ENCODE assay signal across 19 cellular contexts in the genomic region with DNA sequence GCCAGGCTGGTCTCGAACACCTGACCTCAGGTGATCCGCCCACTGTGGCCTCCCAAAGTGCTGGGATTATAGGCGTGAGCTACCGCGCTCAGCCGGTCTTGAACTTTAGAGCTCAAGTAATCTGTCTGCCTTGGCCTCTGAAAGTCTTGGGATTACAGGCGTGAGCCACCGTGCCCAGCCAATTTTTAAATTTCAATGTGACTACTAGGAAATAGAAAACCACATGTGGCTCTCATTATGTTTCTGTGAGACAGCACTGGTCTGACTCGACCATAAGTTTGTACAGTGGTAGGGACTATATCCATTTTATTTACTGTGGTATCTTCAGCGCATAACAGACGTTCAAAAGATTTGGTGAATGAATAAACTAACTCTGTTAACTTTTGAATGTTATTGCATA. TPM values are rescaled to one million over a fixed set of nuclear protein-coding genes. Genes with fewer than 3 reads are reported as not detected.
DNase-seq lines count a peak whose midpoint lies in the region; ATAC-seq and TF ChIP-seq lines count a peak whose summit lies in the region.
"Had no signal": no experiment of that assay in that cellular context is flagged by ENCODE, and none has a peak within 500 bp of the region (broad histone marks: within the 10 kb centered on the region; RNA-seq: fewer than 3 reads in every experiment).

No MANE protein-coding gene starts in this region.

- dilution Hi-C loops in mammary epithelial cell (cut with HindIII; ENCODE audit: low sequenced_read_pairs): no loop called here

- no peak for TF ChIP-seq RAD21 in SK-N-SH (IDR thresholded peaks at IDR 0.05; ENCODE audit: low read length)

- H4K20me1 ChIP-seq in SK-N-SH (ENCODE audit: insufficient read depth): no peaks in the 10 kb centered on the region; the same call in 1 of the 2 replicates
- no peaks in the 10 kb centered on the region for H4K20me1 ChIP-seq in mammary epithelial cell (ENCODE audit: insufficient read depth, low read length)

- POLR2A ChIA-PET in SK-N-SH (lab: Yijun Ruan, JAX): no interaction called here

- in situ Hi-C loops in mammary epithelial cell (cut with MboI; ENCODE audit: low sequenced_read_pairs in 2 of 2): no loop called here

- no peak overlapping the region for H3K4me2 ChIP-seq in SK-N-SH
- H3K4me2 ChIP-seq in mammary epithelial cell (ENCODE audit: insufficient read depth, low read depth, low read length): no peak overlapping the region

- WGBS in SK-N-SH (ENCODE audit: low lambda C conversion rate): 84% methylated on average over 11 of the region's 11 CpGs
- 95% methylated on average over 11 of the region's 11 CpGs for WGBS in mammary epithelial cell (ENCODE audit: low coverage, missing lambda C conversion rate)

- no peak for TF ChIP-seq EP300 in SK-N-SH (IDR thresholded peaks at IDR 0.05; ENCODE audit: borderline replicate concordance in 1 of 2, low read depth in 1 of 2, low read length in 1 of 2)

- no peak for TF ChIP-seq CTCF in GM12865 (IDR thresholded peaks at IDR 0.05; ENCODE audit: insufficient read depth, low read depth, low read length, missing control alignments)
- no peak for TF ChIP-seq CTCF in SK-N-SH (IDR thresholded peaks at IDR 0.05)
- no peak for TF ChIP-seq CTCF in fibroblast of villous mesenchyme (IDR thresholded peaks at IDR 0.05; ENCODE audit: insufficient read depth, low read depth, low read length)
- no peak for TF ChIP-seq CTCF in mammary epithelial cell (conservative IDR thresholded peaks at IDR 0.05 in 1 of 2, IDR thresholded peaks at IDR 0.05 in 1 of 2; ENCODE audit: extremely low read depth in 1 of 2, insufficient read depth in 1 of 2, low read depth in 1 of 2, low read length in 2 of 2)

- no peaks in the 10 kb centered on the region for H3K27me3 ChIP-seq in SK-N-SH (ENCODE audit: insufficient read depth)
- H3K27me3 ChIP-seq in mammary epithelial cell (ENCODE audit: insufficient read depth, low read length): no peaks in the 10 kb centered on the region
- H3K27me3 ChIP-seq: stomach had no signal

- ATAC-seq in GM18867 (IDR thresholded peaks at IDR 0.05; ENCODE audit: unreplicated experiment): no peak
- ATAC-seq: esophagus mucosa, psoas muscle had no signal

- intact Hi-C loops in mammary epithelial cell (cut with micrococcal nuclease) (no loop called here), posterior cingulate gyrus (cut with DNase I) (loop anchor here (10.0 kb wide), 1 partner anchor 336 kb away; the partner anchor contains the start of gene ARNT2)

- H3K4me3 ChIP-seq in GM12865 (ENCODE audit: low read depth, low read length): no peak overlapping the region
- no peak overlapping the region for H3K4me3 ChIP-seq in SK-N-SH (ENCODE audit: low read depth in 2 of 2, low read length in 1 of 2)
- H3K4me3 ChIP-seq in fibroblast of villous mesenchyme (ENCODE audit: low read depth, low read length): no peak overlapping the region
- no peak overlapping the region for H3K4me3 ChIP-seq in mammary epithelial cell (replicated peaks in 1 of 3; ENCODE audit: insufficient read depth in 1 of 3, low read depth in 2 of 3, low read length in 3 of 3)
- H3K4me3 ChIP-seq: psoas muscle, stomach had no signal

- CTCF ChIA-PET in SK-N-SH (lab: Yijun Ruan, JAX) (interaction anchor here (0.5 to 1.5 kb wide), 2 partner anchors 9 to 243 kb away, joined by 3 read pairs; partner anchors contain the start of gene ZFAND6), mammary epithelial cell (lab: Charles Lee; ENCODE audit: low non-redundant PET) (no interaction called here)

- BruUV-seq in mammary epithelial cell (replicated peaks; lab: Mats Ljungman, UMichigan): no TSS peak

- DNase-seq in AG08395 (ENCODE audit: low spot score): peak; percentile 48
- peak; percentile 74 for DNase-seq in GM12865 (ENCODE audit: low read depth)
- DNase-seq in SK-N-SH: no peak
- DNase-seq in fibroblast of villous mesenchyme (ENCODE audit: low read depth): peak; percentile 18
- no peak for DNase-seq in mammary epithelial cell
- DNase-seq in posterior cingulate gyrus: no peak
- DNase-seq in CD1c-positive myeloid dendritic cell (ENCODE audit: extremely low spot score): no peak
- DNase-seq: activated naive CD4-positive, alpha-beta T cell treated with Interleukin-2 at 50 U/mL for 16 hours; CD4-positive, alpha-beta T cell; cerebellar nuclear complex; GDM1; KG1; NCI-H1930; psoas muscle; stimulated activated CD4-positive, alpha-beta T cell treated with anti-CD3 and anti-CD28 coated beads, Interleukin-2, amount 100 ng/mL, for 48 hours; stomach; SW 1271 had no signal

- no peaks in the 10 kb centered on the region for H3K9me2 ChIP-seq in SK-N-SH

- H3F3A ChIP-seq in SK-N-SH (replicated peaks; ENCODE audit: insufficient read depth): peaks cover 26% of the 10 kb centered on the region

- H3K4me1 ChIP-seq in SK-N-SH (ENCODE audit: control insufficient read depth in 1 of 2, insufficient read depth in 2 of 2, low read depth in 1 of 2, low read length in 1 of 2) (peaks cover 11 to 19% of the 10 kb centered on the region in 2 experiments), mammary epithelial cell (ENCODE audit: insufficient read depth, low read length) (peaks cover 7% of the 10 kb centered on the region)

- no peak overlapping the region for H2AFZ ChIP-seq in SK-N-SH (ENCODE audit: low read depth)
- no peak overlapping the region for H2AFZ ChIP-seq in mammary epithelial cell (ENCODE audit: low read depth, low read length)

- H3K9me3 ChIP-seq in SK-N-SH: no peaks in the 10 kb centered on the region
- no peaks in the 10 kb centered on the region for H3K9me3 ChIP-seq in mammary epithelial cell (replicated peaks; ENCODE audit: insufficient read depth, low read length)
- H3K9me3 ChIP-seq: psoas muscle, stomach had no signal

- H3K27ac ChIP-seq in SK-N-SH (ENCODE audit: low read depth in 2 of 2, low read length in 1 of 2) (peak overlapping the region in 1 of 2 experiments; percentile 0; a peak in 2 of 4 replicates), mammary epithelial cell (ENCODE audit: insufficient read depth, low read depth, low read length) (no peak overlapping the region)
- H3K27ac ChIP-seq: psoas muscle, stomach had no signal

- H3K36me3 ChIP-seq in SK-N-SH (replicated peaks in 1 of 2; ENCODE audit: control insufficient read depth in 1 of 2, insufficient read depth in 2 of 2, low read length in 1 of 2) (no peaks in the 10 kb centered on the region), mammary epithelial cell (ENCODE audit: insufficient read depth, low read length) (no peaks in the 10 kb centered on the region)
- H3K36me3 ChIP-seq: stomach had no signal

- peaks cover 84% of the 10 kb centered on the region for H3K79me2 ChIP-seq in SK-N-SH (ENCODE audit: insufficient read depth)
- peaks cover 95% of the 10 kb centered on the region for H3K79me2 ChIP-seq in mammary epithelial cell (ENCODE audit: insufficient read depth, low read length)

- H3K9ac ChIP-seq in SK-N-SH: no peak overlapping the region
- no peak overlapping the region for H3K9ac ChIP-seq in mammary epithelial cell (ENCODE audit: insufficient read depth, low read length)

TF ChIP-seq in SK-N-SH, 30 proteins besides CTCF, POLR2A, EP300 and RAD21:
- peak; percentile 41; the same call in 1 of the 2 replicates for TF ChIP-seq TCF12 (IDR thresholded peaks at IDR 0.05)
- no peak for TF ChIP-seq ELF1 (IDR thresholded peaks at IDR 0.05)

RNA-seq across cellular contexts. Expression of gene ZFAND6, which starts 9.1 kb away (rescaled TPM):
- polyA plus RNA-seq in SK-N-SH (2012; rRNA removed) (90.1 and 114 TPM in 2 replicates), mammary epithelial cell (71.8 TPM)
- polyA plus RNA-seq in SK-N-SH (2012; cell fraction: cytosol; rRNA removed): 102 and 118 TPM in 2 replicates
- 25.1 and 65.9 TPM in 2 replicates for polyA plus RNA-seq in SK-N-SH (2012; cell fraction: nucleus; rRNA removed)
- total RNA-seq in fibroblast of villous mesenchyme (78.6 and 123 TPM in 2 replicates), mammary epithelial cell (100 to 1,000 TPM in 1 of 2 donors, 10 to 100 TPM in 1; 52.7 to 102 TPM)
- 6.9 TPM for polyA minus RNA-seq in mammary epithelial cell

Comparison
In these comparisons a context has a peak if more than half of its experiments do, and no peak if none do; other contexts are left out.
1. DNase-seq: peak in AG08395 (single experiment), GM12865 (single experiment) and fibroblast of villous mesenchyme (single experiment); none in SK-N-SH (single experiment), mammary epithelial cell (single experiment), posterior cingulate gyrus (0 of 10) and CD1c-positive myeloid dendritic cell (single experiment).